ENCODE assay signal across 8 cellular contexts in the genomic region with DNA sequence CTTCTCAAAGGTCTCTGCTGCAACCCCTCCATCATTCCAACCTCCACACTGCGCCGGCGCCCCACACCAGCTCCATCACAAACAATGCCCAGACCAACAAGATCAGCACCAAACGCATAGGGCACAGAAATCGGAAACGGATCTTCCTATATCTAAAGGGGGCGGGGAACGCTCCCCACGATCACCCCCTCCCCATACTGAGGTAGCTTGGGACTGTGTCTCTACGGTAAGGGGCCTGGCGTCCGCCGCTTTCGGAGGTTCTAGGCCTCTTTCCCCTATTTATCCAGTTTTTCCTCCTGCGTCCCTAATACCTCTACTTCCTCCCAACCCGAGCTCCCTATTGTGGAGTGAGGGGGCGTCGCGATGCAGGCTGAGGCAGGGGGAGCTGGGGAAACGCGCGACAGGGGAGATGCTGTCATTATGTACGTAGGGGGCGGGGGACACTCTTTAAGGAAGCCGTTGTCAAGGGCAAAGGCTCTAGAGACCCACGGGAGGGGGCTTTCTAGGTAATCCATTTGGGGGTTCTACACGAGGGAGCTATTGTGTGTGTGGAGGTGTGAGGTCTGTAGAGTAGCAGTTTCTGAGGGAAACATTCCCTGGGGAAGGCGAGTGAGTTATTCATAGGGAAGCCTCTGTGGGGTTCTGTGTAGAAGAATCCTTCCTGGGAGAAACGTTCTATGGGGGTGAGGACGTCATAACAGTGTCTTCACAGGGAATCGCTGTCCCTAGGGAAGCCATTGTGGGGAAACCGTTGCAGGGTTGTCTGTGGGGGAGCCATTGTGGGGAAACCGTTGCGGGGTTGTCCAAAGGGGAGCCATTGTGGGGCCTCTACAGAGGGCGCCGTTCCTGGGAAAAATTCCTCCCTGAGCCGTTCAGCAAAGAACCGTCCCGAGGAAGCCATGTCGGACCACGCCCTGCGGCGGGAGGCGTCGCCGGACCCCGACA. TPM values are rescaled to one million over a fixed set of nuclear protein-coding genes. Genes with fewer than 3 reads are reported as not detected.
DNase-seq lines count a peak whose midpoint lies in the region; ATAC-seq and TF ChIP-seq lines count a peak whose summit lies in the region.

No MANE protein-coding gene starts in this region.

- ATAC-seq in gastrocnemius medialis (peak; percentile 24 to 26), HG03378 (IDR thresholded peaks at IDR 0.05; ENCODE audit: unreplicated experiment) (no peak), GM18868 (IDR thresholded peaks at IDR 0.05; ENCODE audit: unreplicated experiment) (no peak)

- intact Hi-C loops in gastrocnemius medialis (cut with DNase I; ENCODE audit: low total_unique reads) = loop anchor here (1.0 to 10.0 kb wide), 6 partner anchors 65 to 1304 kb away; partner anchors contain the start of genes ADISSP, ATRN, FASTKD5 and PTPRA

- TF ChIP-seq CTCF in gastrocnemius medialis (IDR thresholded peaks at IDR 0.05 in 4 of 5, conservative IDR thresholded peaks at IDR 0.05 in 1 of 5) = no peak

- in situ Hi-C loops in gastrocnemius medialis (cut with MboI; ENCODE audit: low sequenced_read_pairs in 4 of 4) = no loop called here

- H3K9me3 ChIP-seq in SJCRH30 (replicated peaks) = 0 out of 2 replicates have a peak, but pooled peaks cover 4% of the 10 kb centered on the region
- no peaks in the 10 kb centered on the region for H3K9me3 ChIP-seq in gastrocnemius medialis

- H3K4me1 ChIP-seq in SJCRH30 = peaks cover 4% of the 10 kb centered on the region; the same call in 1 of the 2 replicates
- H3K4me1 ChIP-seq in gastrocnemius medialis = peaks cover 4 to 11% of the 10 kb centered on the region in 2 donors

- H3K4me3 ChIP-seq in SJCRH30 = peak overlapping the region; percentile 96
- H3K4me3 ChIP-seq in gastrocnemius medialis = peak overlapping the region; percentile 68 to 86 (median 78)

- H3K36me3 ChIP-seq in SJCRH30 = no peaks in the 10 kb centered on the region
- no peaks in the 10 kb centered on the region for H3K36me3 ChIP-seq in gastrocnemius medialis

- H3K27ac ChIP-seq in SJCRH30 = peak overlapping the region; percentile 65
- peak overlapping the region; percentile 94 for H3K27ac ChIP-seq in caudate nucleus (ENCODE audit: low read depth, low read length)
- peak overlapping the region; percentile 81 to 89 (median 83) for H3K27ac ChIP-seq in gastrocnemius medialis

- TF ChIP-seq POLR2A in gastrocnemius medialis (IDR thresholded peaks at IDR 0.05) = no peak

- no peaks in the 10 kb centered on the region for H3K27me3 ChIP-seq in SJCRH30
- H3K27me3 ChIP-seq in gastrocnemius medialis = no peaks in the 10 kb centered on the region

- DNase-seq in C1 segment of cervical spinal cord (lab: John Stamatoyannopoulos, UW) (peak in 12 of 14 donors; percentile 36 to 81 (median 64)), HCEC 1CT (peak; percentile 59), SJCRH30 (peak; percentile 28 to 72), caudate nucleus (lab: John Stamatoyannopoulos, UW) (peak in 55 of 61 donors; percentile 25 to 79 (median 57)), iPS-NIHi7 (ENCODE audit: extremely low spot score) (peak; percentile 40), gastrocnemius medialis (peak; percentile 17 to 25)

RNA-seq across cellular contexts. Expression of gene DNAAF9, which starts 0.7 kb away (rescaled TPM):
- total RNA-seq in SJCRH30 (2014; rRNA removed; shearing (Covaris generic)) = 10.7 and 11.0 TPM in 2 replicates
- 10 to 100 TPM; 42.3 to 56.6 (median 46.3) TPM for total RNA-seq in gastrocnemius medialis

Comparison
In these comparisons a context has a peak if more than half of its experiments do, and no peak if none do; other contexts are left out.
1. ATAC-seq: peak in gastrocnemius medialis (2 of 2); none in HG03378 (single experiment) and GM18868 (single experiment).
2. Peak in every context shown above with its lines, with median percentiles within 50 percentile points of each other: DNase-seq and H3K27ac ChIP-seq.